In genomic region chr1:27508139-27508665, GRCh38 we compare ENCODE assay signal across 12 cellular contexts. TPM values are rescaled to one million over a fixed set of nuclear protein-coding genes. Genes with fewer than 3 reads are reported as not detected.
DNase-seq lines count a peak whose midpoint lies in the region; ATAC-seq, FAIRE-seq and TF ChIP-seq lines count a peak whose summit lies in the region.
"Had no signal": no experiment of that assay in that cellular context is flagged by ENCODE, and none has a peak within 500 bp of the region (broad histone marks: within the 10 kb centered on the region; RNA-seq: fewer than 3 reads in every experiment).

No MANE protein-coding gene starts in this region.

- no peak overlapping the region for H4K5ac ChIP-seq in H1 (ENCODE audit: insufficient read length, low read depth, low read length)

- no peaks in the 10 kb centered on the region for H3K23me2 ChIP-seq in H1 (ENCODE audit: low read depth, low read length)

- H3K18ac ChIP-seq in H1 (ENCODE audit: extremely low read depth, low read length) (no peak overlapping the region), trophoblast cell (ENCODE audit: low read length) (no peak overlapping the region)

- TF ChIP-seq EP300 in H1 (IDR thresholded peaks at IDR 0.05; ENCODE audit: borderline replicate concordance in 1 of 2, low read depth in 2 of 2, low read length in 2 of 2) = no peak

- H3K27ac Mint-ChIP-seq in glutamatergic neuron (ENCODE audit: unreplicated experiment) = no peak overlapping the region
- H3K27ac Mint-ChIP-seq: activated CD4-positive, alpha-beta memory T cell treated with anti-CD3 and anti-CD28 coated beads for 36 hours; immature natural killer cell had no signal

- no peak overlapping the region for H2BK12ac ChIP-seq in H1 (ENCODE audit: low read depth, low read length)
- H2BK12ac ChIP-seq in trophoblast cell (ENCODE audit: low read length) = peak overlapping the region; percentile 92

- CTCF ChIA-PET in H1 (lab: Charles Lee; ENCODE audit: partially characterized antibody) = interaction anchor here (0.6 to 7.1 kb wide), 20 partner anchors 8 to 212 kb away, joined by 3 to 48 read pairs (median 4); no protein-coding TSS in a partner anchor

- H3K4me2 ChIP-seq in H1 (ENCODE audit: insufficient read depth in 1 of 2, low read depth in 2 of 2, low read length in 2 of 2) (no peak overlapping the region), trophoblast cell (ENCODE audit: low read length) (no peak overlapping the region)

- no peak overlapping the region for H3K4me3 Mint-ChIP-seq in glutamatergic neuron (ENCODE audit: unreplicated experiment)
- H3K4me3 Mint-ChIP-seq: activated CD4-positive, alpha-beta memory T cell treated with anti-CD3 and anti-CD28 coated beads for 36 hours; immature natural killer cell had no signal

- no peaks in the 10 kb centered on the region for H4K20me1 ChIP-seq in H1 (replicated peaks in 1 of 2; ENCODE audit: control insufficient read depth in 1 of 2, insufficient read depth in 2 of 2, low read length in 2 of 2)

- H3K9me3 Mint-ChIP-seq in glutamatergic neuron (ENCODE audit: unreplicated experiment) = peaks cover 2% of the 10 kb centered on the region
- H3K9me3 Mint-ChIP-seq: activated CD4-positive, alpha-beta memory T cell treated with anti-CD3 and anti-CD28 coated beads for 36 hours; immature natural killer cell had no signal

- no peak for FAIRE-seq in H1 (lab: Jason Lieb, UNC)
- FAIRE-seq: endometrium had no signal

- no peak overlapping the region for H2BK120ac ChIP-seq in H1 (replicated peaks; ENCODE audit: low read depth, low read length)
- peak overlapping the region; percentile 23 for H2BK120ac ChIP-seq in trophoblast cell (ENCODE audit: insufficient read depth, low read length, poor library complexity)

- no peaks in the 10 kb centered on the region for H3K79me2 ChIP-seq in H1 (ENCODE audit: control insufficient read depth in 1 of 2, insufficient read depth in 2 of 2, low read length in 2 of 2)
- H3K79me2 ChIP-seq in trophoblast cell (ENCODE audit: control insufficient read depth, insufficient read depth, low read length, poor library complexity) = peaks cover 7% of the 10 kb centered on the region

- no peak overlapping the region for H4K12ac ChIP-seq in trophoblast cell (ENCODE audit: low read depth, low read length)

- H3K4ac ChIP-seq in H1 (replicated peaks; ENCODE audit: insufficient read length, low read depth, low read length) (no peak overlapping the region), trophoblast cell (ENCODE audit: low read depth, low read length) (no peak overlapping the region)

- H4K8ac ChIP-seq in H1 (ENCODE audit: extremely low read depth, insufficient read depth, low read length) = no peak overlapping the region
- H4K8ac ChIP-seq in trophoblast cell (ENCODE audit: low read depth, low read length) = no peak overlapping the region

- no peak overlapping the region for H2AFZ ChIP-seq in H1 (ENCODE audit: low read length)
- H2AFZ ChIP-seq in trophoblast cell (ENCODE audit: insufficient read depth, low read length, poor library complexity) = peak overlapping the region; percentile 67

- no peak overlapping the region for H2BK15ac ChIP-seq in H1 (ENCODE audit: low read length)

- H3K23ac ChIP-seq in H1 (ENCODE audit: insufficient read length) = no peak overlapping the region
- H3K23ac ChIP-seq in trophoblast cell (ENCODE audit: low read length) = no peak overlapping the region

- 86% methylated on average over 4 of the region's 4 CpGs; no CpG with 5 or more reads in 1 of the 2 experiments for WGBS in H1 (ENCODE audit: extremely low coverage in 1 of 2, insufficient coverage in 1 of 2, insufficient read length in 1 of 2, insufficient replicate concordance in 2 of 2, low coverage in 1 of 2, low lambda C conversion rate in 2 of 2, missing lambda C conversion rate in 1 of 2), 2 experiments
- WGBS in trophoblast cell (ENCODE audit: extremely low coverage, insufficient coverage, insufficient read length) = no CpG with 5 or more reads among the region's 4 CpGs

- no peak overlapping the region for H3K14ac ChIP-seq in H1 (ENCODE audit: insufficient read length)
- no peak overlapping the region for H3K14ac ChIP-seq in trophoblast cell (ENCODE audit: low read length)

- H2BK5ac ChIP-seq in H1 (ENCODE audit: low read depth, low read length) = no peak overlapping the region; the same call in 1 of the 2 replicates
- H2BK5ac ChIP-seq in trophoblast cell (ENCODE audit: low read depth, low read length, poor library complexity) = no peak overlapping the region

- H2AK5ac ChIP-seq in H1 (ENCODE audit: low read depth, low read length) (no peak overlapping the region), trophoblast cell (ENCODE audit: low read length) (no peak overlapping the region)

- H3K79me1 ChIP-seq in H1 (ENCODE audit: low read depth, low read length) (no peaks in the 10 kb centered on the region), trophoblast cell (ENCODE audit: low read length) (peaks cover 20% of the 10 kb centered on the region)

- H2BK20ac ChIP-seq in H1 (ENCODE audit: low read length) = peak overlapping the region; percentile 61; the same call in 1 of the 2 replicates

- POLR2A ChIA-PET in H1 (lab: Charles Lee; ENCODE audit: partially characterized antibody) = interaction anchor here (0.6 to 2.3 kb wide), 4 partner anchors 18 to 79 kb away, joined by 3 to 10 read pairs (median 3); no protein-coding TSS in a partner anchor

- H3K27me3 ChIP-seq in H1 (replicated peaks in 1 of 4; ENCODE audit: control insufficient read depth in 3 of 4, extremely low read depth in 1 of 4, insufficient read depth in 3 of 4, low read length in 3 of 4) = no peaks in the 10 kb centered on the region
- no peaks in the 10 kb centered on the region for H3K27me3 ChIP-seq in trophoblast cell (ENCODE audit: insufficient read depth, low read length)
- H3K27me3 ChIP-seq: neutrophil had no signal

- H3K9ac ChIP-seq in H1 (replicated peaks in 1 of 4; ENCODE audit: extremely low read depth in 1 of 4, low read depth in 3 of 4, low read length in 3 of 4) (no peak overlapping the region), trophoblast cell (ENCODE audit: low read length) (no peak overlapping the region)

- H3K9me3 ChIP-seq in H1 (ENCODE audit: insufficient read depth in 2 of 2, low read depth in 1 of 2, low read length in 1 of 2) (no peaks in the 10 kb centered on the region), trophoblast cell (ENCODE audit: insufficient read depth, low read depth, low read length) (no peaks in the 10 kb centered on the region)
- H3K9me3 ChIP-seq: neutrophil had no signal

- no peak overlapping the region for H3K4me3 ChIP-seq in NB4 (ENCODE audit: low read depth, low read length)
- no peak overlapping the region for H3K4me3 ChIP-seq in H1 (ENCODE audit: extremely low read depth in 1 of 4, insufficient read depth in 2 of 4, low read depth in 3 of 4, low read length in 4 of 4)
- H3K4me3 ChIP-seq in trophoblast cell (ENCODE audit: low read depth, low read length) = no peak overlapping the region

- peaks cover 0 to 14% (median 6%) of the 10 kb centered on the region in 4 experiments; a peak in 5 of 7 replicates for H3K4me1 ChIP-seq in H1 (replicated peaks in 1 of 4; ENCODE audit: control insufficient read depth in 3 of 4, insufficient read depth in 4 of 4, low read length in 3 of 4)
- peaks cover 16 to 18% of the 10 kb centered on the region in 2 experiments for H3K4me1 ChIP-seq in trophoblast cell (ENCODE audit: control insufficient read depth in 1 of 2, insufficient read depth in 2 of 2, low read length in 2 of 2)

- peak; percentile 35 to 60 for TF ChIP-seq RAD21 in H1 (IDR thresholded peaks at IDR 0.05 in 1 of 2, conservative IDR thresholded peaks at IDR 0.05 in 1 of 2; ENCODE audit: low read depth in 2 of 2, low read length in 2 of 2)

- no peaks in the 10 kb centered on the region for H3K36me3 ChIP-seq in H1 (ENCODE audit: control insufficient read depth in 2 of 4, insufficient read depth in 4 of 4, low read length in 3 of 4)
- H3K36me3 ChIP-seq in trophoblast cell (ENCODE audit: control insufficient read depth in 1 of 2, insufficient read depth in 2 of 2, low read length in 2 of 2) = no peaks in the 10 kb centered on the region
- H3K36me3 ChIP-seq: neutrophil had no signal

- TF ChIP-seq POLR2A in NB4 (IDR thresholded peaks at IDR 0.05; ENCODE audit: extremely low read depth, insufficient read length) (no peak), H1 (IDR thresholded peaks at IDR 0.05; ENCODE audit: control extremely low read depth in 1 of 2, low read depth in 2 of 2, low read length in 2 of 2) (no peak)

- no peaks in the 10 kb centered on the region for H3K36me3 Mint-ChIP-seq in glutamatergic neuron (ENCODE audit: unreplicated experiment)
- H3K36me3 Mint-ChIP-seq: activated CD4-positive, alpha-beta memory T cell treated with anti-CD3 and anti-CD28 coated beads for 36 hours; immature natural killer cell had no signal

- H3K4me1 Mint-ChIP-seq in glutamatergic neuron (ENCODE audit: low read depth, unreplicated experiment) = peaks cover 10% of the 10 kb centered on the region
- H3K4me1 Mint-ChIP-seq: immature natural killer cell had no signal

- H3K27me3 Mint-ChIP-seq in glutamatergic neuron (ENCODE audit: unreplicated experiment) = peaks cover 2% of the 10 kb centered on the region
- H3K27me3 Mint-ChIP-seq: activated CD4-positive, alpha-beta memory T cell treated with anti-CD3 and anti-CD28 coated beads for 36 hours had no signal

- peak; percentile 45 for DNase-seq in NCI-H82 (lab: John Stamatoyannopoulos, UW)
- no peak for DNase-seq in NCI-H82 treated with DMSO at 0.1 percent for 48 hours (lab: John Stamatoyannopoulos, UW; ENCODE audit: unreplicated experiment)
- peak; percentile 53 for DNase-seq in NB4 (ENCODE audit: low read depth)
- DNase-seq in H1 (ENCODE audit: low read depth in 1 of 2, low spot score in 2 of 2) = no peak
- peak; percentile 60 to 68 for DNase-seq in trophoblast cell
- DNase-seq in glutamatergic neuron = no peak
- DNase-seq in HuH-7.5 (ENCODE audit: low spot score) = no peak
- DNase-seq: activated CD4-positive, alpha-beta memory T cell treated with anti-CD3 and anti-CD28 coated beads for 36 hours; immature natural killer cell had no signal

- H3K27ac ChIP-seq in H1 (ENCODE audit: low read depth, low read length) (no peak overlapping the region), trophoblast cell (ENCODE audit: low read depth, low read length) (no peak overlapping the region)
- H3K27ac ChIP-seq: neutrophil had no signal

- no peak for ATAC-seq in HG03378 (IDR thresholded peaks at IDR 0.05; ENCODE audit: unreplicated experiment)

- H4K91ac ChIP-seq in H1 (replicated peaks; ENCODE audit: insufficient read length, low read length) (no peak overlapping the region), trophoblast cell (ENCODE audit: low read depth, low read length) (peak overlapping the region; percentile 60)

- TF ChIP-seq CTCF in NB4 (IDR thresholded peaks at IDR 0.05; ENCODE audit: low read depth, low read length) = peak; percentile 11
- TF ChIP-seq CTCF in H1 (IDR thresholded peaks at IDR 0.05; ENCODE audit: control extremely low read depth in 1 of 3, insufficient read depth in 1 of 3, low read depth in 1 of 3, low read length in 3 of 3) = peak; percentile 33 to 58 (median 35); a peak in 3 of 4 replicates
- no peak for TF ChIP-seq CTCF in glutamatergic neuron (IDR thresholded peaks at IDR 0.05; ENCODE audit: partially characterized antibody, unreplicated experiment)

- no peak overlapping the region for H3K56ac ChIP-seq in H1 (replicated peaks; ENCODE audit: insufficient read length, low read depth, low read length)

RNA-seq across cellular contexts. Expression of gene WASF2, which starts 18.2 kb away (rescaled TPM):
- 78.9 and 86.6 TPM in 2 replicates for total RNA-seq in H1 (2021; fragmentation: NEBNext Ultra II Directional; extraction: Animal tissue kit (Norgen Biotek cat#: 25700))
- polyA plus RNA-seq in H1 (2011; rRNA removed) = 32.1 and 44.3 TPM in 2 replicates
- polyA plus RNA-seq in H1 (2011; cell fraction: cytosol; rRNA removed) = 26.2 TPM
- polyA plus RNA-seq in H1 (2011; cell fraction: nucleus; rRNA removed) = 60.6 TPM
- 42.0 to 51.1 TPM (median 44.6 TPM) in 4 replicates for polyA plus RNA-seq in H1 (2012, experiment 1 of 2)
- 36.9 TPM for polyA plus RNA-seq in H1 (2012, experiment 2 of 2)
- 43.5 TPM for polyA plus RNA-seq in H1 (2013, experiment 1 of 2)
- polyA plus RNA-seq in H1 (2013, experiment 2 of 2) = 43.4 TPM
- 32.2 and 35.0 TPM in 2 replicates for polyA minus RNA-seq in H1 (2011; rRNA and poly(A)+ RNA removed)
- polyA minus RNA-seq in H1 (2011; cell fraction: cytosol; rRNA and poly(A)+ RNA removed) = 28.4 TPM
- polyA minus RNA-seq in H1 (2011; cell fraction: nucleus; rRNA and poly(A)+ RNA removed) = 26.5 TPM
- 54.5 and 57.3 TPM in 2 replicates for polyA plus RNA-seq in trophoblast cell (2013)
- total RNA-seq in glutamatergic neuron (ENCODE audit: unreplicated experiment) = 47.0 TPM

Comparison
In these comparisons a context has a peak if more than half of its experiments do, and no peak if none do; other contexts are left out.
1. DNase-seq: peak in NCI-H82 (single experiment), NB4 (single experiment) and trophoblast cell (2 of 2); none in NCI-H82 treated with DMSO at 0.1 percent for 48 hours (single experiment), H1 (0 of 2), glutamatergic neuron (single experiment) and HuH-7.5 (single experiment).